Comparison of ENCODE assay signal across 14 cellular contexts in the genomic region with DNA sequence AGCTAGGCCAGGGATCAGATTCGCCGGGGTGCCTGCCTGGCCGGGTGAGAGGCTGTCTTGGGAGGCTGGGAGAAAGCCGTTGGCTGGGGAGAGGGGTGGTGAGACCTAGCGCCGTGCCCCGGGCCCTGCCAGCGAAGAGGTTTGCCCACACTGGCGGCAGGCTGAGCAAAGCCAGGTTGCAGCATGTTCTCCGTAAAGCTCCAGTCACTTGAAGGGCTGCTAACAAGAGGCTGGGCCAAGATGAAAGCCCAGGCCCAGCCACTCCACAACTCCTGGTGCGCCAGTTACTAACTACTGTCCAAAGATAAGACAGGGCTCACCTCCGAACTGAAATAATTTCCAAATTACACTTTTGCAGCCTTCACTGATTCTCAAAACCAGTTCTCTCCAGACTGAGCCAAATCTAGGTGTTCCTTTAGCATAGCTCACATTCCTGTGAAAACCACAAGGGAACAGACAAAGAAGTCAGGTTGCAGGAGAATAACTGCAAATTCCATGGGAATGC. TPM values are rescaled to one million over a fixed set of nuclear protein-coding genes. Genes with fewer than 3 reads are reported as not detected.
DNase-seq lines count a peak whose midpoint lies in the region; ATAC-seq and TF ChIP-seq lines count a peak whose summit lies in the region.
"Had no signal": no experiment of that assay in that cellular context is flagged by ENCODE, and none has a peak within 500 bp of the region (broad histone marks: within the 10 kb centered on the region; RNA-seq: fewer than 3 reads in every experiment).

No MANE protein-coding gene starts in this region.

- ATAC-seq in Right ventricle myocardium superior (ENCODE audit: poor library complexity) (peak; percentile 47), GM18517 (IDR thresholded peaks at IDR 0.05; ENCODE audit: unreplicated experiment) (no peak)

- no peak for TF ChIP-seq POLR2A in esophagus squamous epithelium (IDR thresholded peaks at IDR 0.05)

- peaks cover 62% of the 10 kb centered on the region for H3K79me2 ChIP-seq in mesendoderm (ENCODE audit: control insufficient read depth, insufficient read depth, low read length)

- intact Hi-C loops in Right ventricle myocardium superior (cut with DNase I) (no loop called here), cardiac septum (cut with DNase I) (no loop called here), esophagus squamous epithelium (cut with DNase I) (no loop called here)

- no peak overlapping the region for H3K23ac ChIP-seq in mesendoderm (ENCODE audit: low read length)

- 51 to 73% methylated on average over 11 to 12 of the region's 12 CpGs for WGBS in esophagus squamous epithelium, 2 donors
- no CpG with 5 or more reads among the region's 12 CpGs for WGBS in mesendoderm (ENCODE audit: extremely low coverage, insufficient coverage, low lambda C conversion rate)

- H3K4me2 ChIP-seq in mesendoderm (ENCODE audit: low read length) = no peak overlapping the region

- H2BK5ac ChIP-seq in mesendoderm (ENCODE audit: low read length) = no peak overlapping the region

- no peak overlapping the region for H2BK15ac ChIP-seq in mesendoderm (replicated peaks; ENCODE audit: low read depth)

- H3K4me3 ChIP-seq in esophagus squamous epithelium = no peak overlapping the region
- H3K4me3 ChIP-seq in mesendoderm (ENCODE audit: low read length) = no peak overlapping the region
- H3K4me3 ChIP-seq: SK-N-MC, testis had no signal

- H3K18ac ChIP-seq in mesendoderm (ENCODE audit: low read length) = peak overlapping the region; percentile 2

- H2BK120ac ChIP-seq in mesendoderm (ENCODE audit: low read depth, low read length) = no peak overlapping the region

- no peak overlapping the region for H4K8ac ChIP-seq in mesendoderm (ENCODE audit: low read depth, low read length)

- H3K27me3 ChIP-seq in esophagus squamous epithelium = no peaks in the 10 kb centered on the region
- H3K27me3 ChIP-seq in mesendoderm (ENCODE audit: insufficient read depth, low read length, poor library complexity) = no peaks in the 10 kb centered on the region
- H3K27me3 ChIP-seq: testis had no signal

- no peak overlapping the region for H2AK5ac ChIP-seq in mesendoderm (ENCODE audit: low read length)

- H3K79me1 ChIP-seq in mesendoderm (ENCODE audit: low read length) = peaks cover 36% of the 10 kb centered on the region

- peaks cover 8 to 68% (median 19%) of the 10 kb centered on the region in 3 donors for H3K4me1 ChIP-seq in esophagus squamous epithelium
- H3K4me1 ChIP-seq in mesendoderm (ENCODE audit: control insufficient read depth, low read depth, low read length) = peaks cover 4% of the 10 kb centered on the region

- DNase-seq in Right ventricle myocardium superior (peak; percentile 40), cardiac septum (ENCODE audit: low spot score) (no peak), esophagus squamous epithelium (lab: John Stamatoyannopoulos, UW) (no peak), mesendoderm (peak; percentile 95), NCI-H82 treated with DMSO at 0.1 percent for 48 hours (lab: John Stamatoyannopoulos, UW; ENCODE audit: unreplicated experiment) (no peak), DMS79 treated with DMSO at 0.1 percent for 48 hours (lab: John Stamatoyannopoulos, UW) (no peak), GM10266 (ENCODE audit: extremely low spot score) (no peak)
- DNase-seq: activated CD4-positive, alpha-beta T cell treated with anti-CD3 and anti-CD28 coated beads, Interleukin-2, amount 50 U/mL, for 48 hours; CD4-positive, CD25-positive, alpha-beta regulatory T cell; effector CD4-positive, alpha-beta T cell; NCI-H1048; testis had no signal

- H3K27ac ChIP-seq in esophagus squamous epithelium (peak overlapping the region in 3 of 4 donors; percentile 3 to 42 (median 11)), mesendoderm (ENCODE audit: low read depth, low read length) (peak overlapping the region; percentile 87)
- H3K27ac ChIP-seq: SK-N-MC, testis had no signal

- peak overlapping the region; percentile 56 for H3K56ac ChIP-seq in mesendoderm (ENCODE audit: low read length)

- H3K36me3 ChIP-seq in esophagus squamous epithelium (peaks cover 17 to 88% (median 28%) of the 10 kb centered on the region in 3 donors), mesendoderm (ENCODE audit: control insufficient read depth, insufficient read depth, low read length) (peaks cover 12% of the 10 kb centered on the region)

- H3K9me3 ChIP-seq in esophagus squamous epithelium = no peaks in the 10 kb centered on the region
- H3K9me3 ChIP-seq: testis had no signal

- peak overlapping the region; percentile 9 for H3K9ac ChIP-seq in mesendoderm (ENCODE audit: low read length)

- no peak overlapping the region for H4K5ac ChIP-seq in mesendoderm (ENCODE audit: low read length)

- no peak overlapping the region for H3K4ac ChIP-seq in mesendoderm (ENCODE audit: low read depth, low read length)

- TF ChIP-seq CTCF in esophagus squamous epithelium (IDR thresholded peaks at IDR 0.05) (no peak), GM10266 (IDR thresholded peaks at IDR 0.05; ENCODE audit: control insufficient read depth, insufficient read depth, low read depth, missing control alignments) (no peak)

RNA-seq across cellular contexts. Expression of gene ELAVL1, which starts 16.3 kb away (rescaled TPM):
- total RNA-seq in Right ventricle myocardium superior (49.4 TPM), cardiac septum (55.2 TPM), esophagus squamous epithelium (10 to 100 TPM; 25.7 to 44.6 (median 34.5) TPM)
- 74.8 TPM for polyA plus RNA-seq in mesendoderm (2013, experiment 1 of 2)
- polyA plus RNA-seq in mesendoderm (2013, experiment 2 of 2) = 77.1 TPM

RNA-seq across cellular contexts. Expression of gene TIMM44, which starts 45.7 kb away (rescaled TPM):
- 116 TPM for total RNA-seq in Right ventricle myocardium superior
- total RNA-seq in cardiac septum = 82.6 TPM
- 10 to 100 TPM; 36.4 to 52.6 (median 45.5) TPM for total RNA-seq in esophagus squamous epithelium
- 97.4 TPM for polyA plus RNA-seq in mesendoderm (2013, experiment 1 of 2)
- polyA plus RNA-seq in mesendoderm (2013, experiment 2 of 2) = 102 TPM

Comparison
In these comparisons a context has a peak if more than half of its experiments do, and no peak if none do; other contexts are left out.
1. DNase-seq: peak in Right ventricle myocardium superior (single experiment) and mesendoderm (single experiment); none in cardiac septum (single experiment), esophagus squamous epithelium (single experiment), NCI-H82 treated with DMSO at 0.1 percent for 48 hours (single experiment), DMS79 treated with DMSO at 0.1 percent for 48 hours (single experiment) and GM10266 (single experiment).